ENCODE assay signal across 17 cellular contexts in genomic region chr1:21259316-21260076, GRCh38. TPM values are rescaled to one million over a fixed set of nuclear protein-coding genes. Genes with fewer than 3 reads are reported as not detected.
DNase-seq lines count a peak whose midpoint lies in the region; ATAC-seq and TF ChIP-seq lines count a peak whose summit lies in the region.
"Had no signal": no experiment of that assay in that cellular context is flagged by ENCODE, and none has a peak within 500 bp of the region (broad histone marks: within the 10 kb centered on the region; RNA-seq: fewer than 3 reads in every experiment).

No MANE protein-coding gene starts in this region.

- H3K27me3 ChIP-seq in heart right ventricle = no peaks in the 10 kb centered on the region
- H3K27me3 ChIP-seq in fibroblast of lung (ENCODE audit: control insufficient read depth, insufficient read depth, low read length) = no peaks in the 10 kb centered on the region
- no peaks in the 10 kb centered on the region for H3K27me3 ChIP-seq in stomach smooth muscle (ENCODE audit: control insufficient read depth in 1 of 2, insufficient read depth in 2 of 2, low read length in 2 of 2)

- no peak overlapping the region for H2AFZ ChIP-seq in fibroblast of lung (ENCODE audit: low read length)
- H2AFZ ChIP-seq: parathyroid adenoma had no signal

- no peak for DNase-seq in heart right ventricle
- no peak for DNase-seq in left ventricle myocardium superior
- DNase-seq in activated CD8-positive, alpha-beta T cell treated with anti-CD3 and anti-CD28 coated beads for 36 hours = no peak
- no peak for DNase-seq in fibroblast of lung (ENCODE audit: low read depth in 2 of 2)
- no peak for DNase-seq in stimulated activated CD4-positive, alpha-beta T cell treated with anti-CD3 and anti-CD28 coated beads, Interleukin-15, amount 100 ng/mL, for 24 hours
- no peak for DNase-seq in anterior cingulate cortex (lab: John Stamatoyannopoulos, UW)
- DNase-seq: Calu3; effector memory CD8-positive, alpha-beta T cell; GOT3; NCI-H1436; NCI-H82; stimulated activated naive CD4-positive, alpha-beta T cell treated with Interleukin-2 at 50 U/mL for 16 hours had no signal

- H3K79me2 ChIP-seq in fibroblast of lung (ENCODE audit: control insufficient read depth, insufficient read depth, low read length) = peaks cover 7% of the 10 kb centered on the region
- H3K79me2 ChIP-seq: parathyroid adenoma had no signal

- intact Hi-C loops in heart right ventricle (cut with DNase I) = loop anchor here in 8 of 10 donors (5.0 to 10.0 kb wide), 7 partner anchors 38 to 405 kb away; partner anchors contain the start of gene RAP1GAP (in 1 of the 8)
- intact Hi-C loops in left ventricle myocardium superior (cut with micrococcal nuclease) = no loop called here
- intact Hi-C loops in activated CD8-positive, alpha-beta T cell treated with anti-CD3 and anti-CD28 coated beads for 36 hours (cut with micrococcal nuclease) = loop anchor here (5.0 kb wide), 1 partner anchor 33 kb away; the partner anchor contains the start of gene ECE1

- H3K27ac ChIP-seq in heart right ventricle (peak overlapping the region in 6 of 10 donors; percentile 30 to 98 (median 97)), fibroblast of lung (ENCODE audit: insufficient read depth, low read length) (peak overlapping the region; percentile 98), stomach smooth muscle (ENCODE audit: low read length) (peak overlapping the region; percentile 94)
- H3K27ac ChIP-seq: parathyroid adenoma had no signal

- no peaks in the 10 kb centered on the region for H4K20me1 ChIP-seq in fibroblast of lung (ENCODE audit: control insufficient read depth, extremely low read depth, insufficient read depth, low read length)

- no peak overlapping the region for H3K4me2 ChIP-seq in fibroblast of lung (ENCODE audit: extremely low read depth, insufficient read depth, low read length)

- no peak overlapping the region for H3K4me3 ChIP-seq in heart right ventricle
- H3K4me3 ChIP-seq in fibroblast of lung (replicated peaks in 1 of 4; ENCODE audit: control extremely low read depth in 1 of 4, insufficient read depth in 1 of 4, low read depth in 3 of 4, low read length in 4 of 4) = no peak overlapping the region
- no peak overlapping the region for H3K4me3 ChIP-seq in stomach smooth muscle (ENCODE audit: low read length in 2 of 2)
- H3K4me3 ChIP-seq: GM12878, skin epidermis had no signal

- POLR2A ChIA-PET in activated CD8-positive, alpha-beta T cell treated with anti-CD3 and anti-CD28 coated beads for 36 hours (lab: Charles Lee) = interaction anchor here (1.2 to 4.2 kb wide), 3 partner anchors 25 to 65 kb away, joined by 3 to 27 read pairs (median 3); no protein-coding TSS in a partner anchor

- no peak for TF ChIP-seq CTCF in heart right ventricle (IDR thresholded peaks at IDR 0.05)
- no peak for TF ChIP-seq CTCF in activated CD8-positive, alpha-beta T cell treated with anti-CD3 and anti-CD28 coated beads for 36 hours (IDR thresholded peaks at IDR 0.05)
- TF ChIP-seq CTCF in fibroblast of lung (conservative IDR thresholded peaks at IDR 0.05 in 1 of 2, IDR thresholded peaks at IDR 0.05 in 1 of 2; ENCODE audit: low read depth in 1 of 2, low read length in 2 of 2) = no peak

- no peak overlapping the region for H3K4me3 Mint-ChIP-seq in activated CD8-positive, alpha-beta T cell treated with anti-CD3 and anti-CD28 coated beads for 36 hours
- H3K4me3 Mint-ChIP-seq: effector memory CD8-positive, alpha-beta T cell had no signal

- H3K36me3 ChIP-seq in heart right ventricle (peaks cover 0 to 70% (median 26%) of the 10 kb centered on the region in 9 donors), fibroblast of lung (ENCODE audit: control insufficient read depth, insufficient read depth, low read length) (peaks cover 23% of the 10 kb centered on the region), stomach smooth muscle (ENCODE audit: control insufficient read depth in 2 of 2, insufficient read depth in 2 of 2, low read length in 2 of 2) (peaks cover 17 to 38% of the 10 kb centered on the region in 2 donors)

- CTCF ChIA-PET in activated CD8-positive, alpha-beta T cell treated with anti-CD3 and anti-CD28 coated beads for 36 hours (lab: Charles Lee) = interaction anchor here (1.2 to 9.5 kb wide), 5 partner anchors 12 to 109 kb away, joined by 4 to 187 read pairs (median 16); no protein-coding TSS in a partner anchor

- no peaks in the 10 kb centered on the region for H3K27me3 Mint-ChIP-seq in activated CD8-positive, alpha-beta T cell treated with anti-CD3 and anti-CD28 coated beads for 36 hours
- H3K27me3 Mint-ChIP-seq: effector memory CD8-positive, alpha-beta T cell had no signal

- no peak for ATAC-seq in heart right ventricle
- no peak for ATAC-seq in left ventricle myocardium superior
- no peak for ATAC-seq in activated CD8-positive, alpha-beta T cell treated with anti-CD3 and anti-CD28 coated beads for 36 hours
- ATAC-seq in GM18498 (IDR thresholded peaks at IDR 0.05; ENCODE audit: unreplicated experiment) = no peak
- ATAC-seq: effector memory CD8-positive, alpha-beta T cell; GM12878 had no signal

- H3K36me3 Mint-ChIP-seq in activated CD8-positive, alpha-beta T cell treated with anti-CD3 and anti-CD28 coated beads for 36 hours (ENCODE audit: low read depth) = peaks cover 83% of the 10 kb centered on the region

- 78 to 81% methylated on average over 5 of the region's 5 CpGs for WGBS in heart right ventricle, 2 donors

- H3K9me3 ChIP-seq in heart right ventricle (no peaks in the 10 kb centered on the region), fibroblast of lung (ENCODE audit: control insufficient read depth, insufficient read depth, low read depth, low read length) (no peaks in the 10 kb centered on the region), stomach smooth muscle (ENCODE audit: control insufficient read depth in 2 of 2, low read length in 2 of 2) (no peaks in the 10 kb centered on the region)

- H3K9me3 Mint-ChIP-seq in activated CD8-positive, alpha-beta T cell treated with anti-CD3 and anti-CD28 coated beads for 36 hours = no peaks in the 10 kb centered on the region
- H3K9me3 Mint-ChIP-seq: effector memory CD8-positive, alpha-beta T cell had no signal

- H3K4me1 Mint-ChIP-seq in activated CD8-positive, alpha-beta T cell treated with anti-CD3 and anti-CD28 coated beads for 36 hours (ENCODE audit: low read depth) = peaks cover 74% of the 10 kb centered on the region

- H3K9ac ChIP-seq in fibroblast of lung (ENCODE audit: insufficient read depth, low read length) (no peak overlapping the region), stomach smooth muscle (ENCODE audit: low read length in 2 of 2) (no peak overlapping the region)
- H3K9ac ChIP-seq: parathyroid adenoma had no signal

- H3K27ac Mint-ChIP-seq in activated CD8-positive, alpha-beta T cell treated with anti-CD3 and anti-CD28 coated beads for 36 hours = peak overlapping the region; percentile 90

- peaks cover 36 to 66% (median 53%) of the 10 kb centered on the region in 9 donors for H3K4me1 ChIP-seq in heart right ventricle
- H3K4me1 ChIP-seq in fibroblast of lung (ENCODE audit: control insufficient read depth, extremely low read depth, insufficient read depth, low read length) = peaks cover 43% of the 10 kb centered on the region
- H3K4me1 ChIP-seq in stomach smooth muscle (ENCODE audit: control insufficient read depth, insufficient read depth, low read length) = peaks cover 50% of the 10 kb centered on the region

RNA-seq across cellular contexts. Expression of gene ECE1, which starts 30.8 kb away (rescaled TPM):
- 10 to 100 TPM; 30.6 to 81.8 (median 53.1) TPM for total RNA-seq in heart right ventricle
- polyA plus RNA-seq in heart right ventricle = 10 to 100 TPM; 41.4 to 44.7 TPM
- 43.3 TPM for total RNA-seq in left ventricle myocardium superior
- total RNA-seq in activated CD8-positive, alpha-beta T cell treated with anti-CD3 and anti-CD28 coated beads for 36 hours = 100 to 1,000 TPM; 118 to 127 TPM
- total RNA-seq in fibroblast of lung = 57.3 and 138 TPM in 2 replicates
- polyA plus RNA-seq in fibroblast of lung = 131 and 137 TPM in 2 replicates
- 145 and 152 TPM in 2 replicates for polyA plus RNA-seq in fibroblast of lung (2012)
- 228 and 250 TPM in 2 replicates for polyA minus RNA-seq in fibroblast of lung (ENCODE audit: low replicate concordance)
